9 cellular contexts compared by ENCODE assay signal in genomic region chr12:50423342-50423741, GRCh38. TPM values are rescaled to one million over a fixed set of nuclear protein-coding genes. Genes with fewer than 3 reads are reported as not detected.
"Had no signal": no experiment of that assay in that cellular context is flagged by ENCODE, and none has a peak within 500 bp of the region (broad histone marks: within the 10 kb centered on the region; RNA-seq: fewer than 3 reads in every experiment).

No MANE protein-coding gene starts in this region.

RNA-seq across cellular contexts. Expression of gene FAM186A, which starts 26.9 kb away (rescaled TPM):
- total RNA-seq: OCI-LY7, PC-3, PC-9, Peyer's patch, Right ventricle myocardium inferior, Right ventricle myocardium superior, RPMI7951, SK-MEL-5 had no signal
- polyA plus RNA-seq: SK-N-SH had no signal
